Comparison of ENCODE assay signal across 1 cellular context in genomic region chr17:7549401-7550055, GRCh38.
TF ChIP-seq lines count a peak whose summit lies in the region.

No MANE protein-coding gene starts in this region.

TF ChIP-seq in K562, 482 proteins besides CTCF, POLR2A, EP300 and RAD21:
- 0 out of 2 replicates have a peak, but pooled peaks have one; percentile 22 for TF ChIP-seq CBFA2T3 (IDR thresholded peaks at IDR 0.05)
- no peak for TF ChIP-seq GTF2A2 (tag; IDR thresholded peaks at IDR 0.05)
